1 cellular context compared by ENCODE assay signal in the genomic region with DNA sequence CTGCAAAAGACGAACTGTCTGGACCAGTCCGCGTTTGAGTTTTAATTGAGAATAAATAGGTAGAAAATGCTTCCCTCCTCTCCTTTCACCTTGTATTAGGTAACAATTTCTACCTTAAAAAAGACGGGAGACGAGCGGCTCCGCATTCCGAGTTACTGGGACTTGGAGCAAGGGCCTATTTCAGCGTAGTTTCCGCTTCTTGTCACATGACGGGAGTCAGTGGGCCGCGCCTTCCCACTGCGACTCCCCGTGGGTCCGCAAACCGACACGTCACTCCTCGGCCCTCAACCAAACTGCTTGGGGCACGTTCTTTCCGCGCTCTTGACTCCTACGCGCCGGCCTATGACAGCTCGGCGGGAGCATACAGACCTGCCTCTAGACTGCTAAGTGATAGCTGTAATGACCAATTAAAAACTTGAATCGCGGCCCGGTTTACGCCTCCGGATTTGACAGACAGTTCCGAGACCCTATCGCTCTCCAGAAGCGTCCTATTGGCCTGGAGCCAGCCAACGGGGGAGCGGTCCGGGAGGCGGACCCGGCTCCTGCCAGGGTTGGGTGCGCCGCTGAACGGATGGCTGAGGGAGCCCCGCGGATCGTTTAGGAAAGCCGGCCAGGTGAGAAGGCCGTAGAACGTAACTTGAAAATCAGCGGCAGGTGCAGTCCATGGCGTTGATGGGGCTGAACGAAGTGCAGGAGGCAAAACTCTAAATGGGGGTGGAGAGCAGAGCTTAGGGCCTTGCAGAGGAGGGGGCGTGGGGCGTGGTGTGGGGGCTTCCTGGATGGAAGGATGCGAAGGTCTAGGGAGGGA.
TF ChIP-seq lines count a peak whose summit lies in the region.

A gene (plus strand): TSS at position 548 of the 808 bp plus-strand sequence. CDS start 3,064 bp downstream, outside the sequence.

TF ChIP-seq in K562, 482 proteins besides CTCF, POLR2A, EP300 and RAD21 (continued from another document and continues in another):
- TF ChIP-seq JUND (IDR thresholded peaks at IDR 0.05; ENCODE audit: borderline replicate concordance, low read depth, low read length) (peak; percentile 76; the same call in 1 of the 2 replicates), JUND (tag; IDR thresholded peaks at IDR 0.05; ENCODE audit: borderline replicate concordance, low read depth, low read length) (no peak; the same call in 2 of the 3 replicates), SREBF2 (CRISPR knock-in tag; IDR thresholded peaks at IDR 0.05) (no peak), HDAC1 (IDR thresholded peaks at IDR 0.05) (peak; percentile 13 to 30; a peak in 3 of 4 replicates), RBM17 (IDR thresholded peaks at IDR 0.05; ENCODE audit: borderline replicate concordance, low read depth, low read length) (no peak), TCF3 (CRISPR knock-in tag; IDR thresholded peaks at IDR 0.05) (no peak), ZNF354B (CRISPR knock-in tag; IDR thresholded peaks at IDR 0.05) (no peak), MCM2 (IDR thresholded peaks at IDR 0.05; ENCODE audit: low read depth) (no peak), PML (IDR thresholded peaks at IDR 0.05; ENCODE audit: low read length) (peak; percentile 82; the same call in 1 of the 2 replicates), PRMT5 (CRISPR knock-in tag; IDR thresholded peaks at IDR 0.05) (no peak), PTRF (tag; IDR thresholded peaks at IDR 0.05) (no peak), IRF2 (CRISPR knock-in tag; IDR thresholded peaks at IDR 0.05) (no peak), NFATC3 (IDR thresholded peaks at IDR 0.05) (0 out of 2 replicates have a peak, but pooled peaks have one; percentile 62), TOE1 (IDR thresholded peaks at IDR 0.05; ENCODE audit: borderline replicate concordance) (peak; percentile 95), TOE1 (CRISPR knock-in tag; IDR thresholded peaks at IDR 0.05; ENCODE audit: borderline replicate concordance, low read depth) (no peak), FIP1L1 (IDR thresholded peaks at IDR 0.05; ENCODE audit: low read depth, low read length, poor library complexity, severe bottlenecking) (no peak), CBX1 (IDR thresholded peaks at IDR 0.05; ENCODE audit: low read depth) (no peak), GTF2F1 (IDR thresholded peaks at IDR 0.05; ENCODE audit: low read depth, low read length) (0 out of 2 replicates have a peak, but pooled peaks have one; percentile 57), RCOR1 (IDR thresholded peaks at IDR 0.05; ENCODE audit: borderline replicate concordance in 1 of 2, low read depth in 2 of 2, low read length in 2 of 2) (peak in 1 of 2 experiments; percentile 17; a peak in 1 of 4 replicates), C11orf30 (IDR thresholded peaks at IDR 0.05; ENCODE audit: low read depth) (peak; percentile 88), SIN3B (IDR thresholded peaks at IDR 0.05; ENCODE audit: low read depth) (peak; percentile 56; the same call in 1 of the 2 replicates), GABPA (tag; conservative IDR thresholded peaks at IDR 0.05; ENCODE audit: low read depth) (peak; percentile 90), KLF1 (tag; IDR thresholded peaks at IDR 0.05) (no peak), SREBF1 (IDR thresholded peaks at IDR 0.05; ENCODE audit: borderline replicate concordance, low read depth, low read length) (no peak), MEF2A (IDR thresholded peaks at IDR 0.05; ENCODE audit: control insufficient read depth, low read depth, low read length) (no peak), SNIP1 (IDR thresholded peaks at IDR 0.05; ENCODE audit: low read depth) (no peak), SAP30 (IDR thresholded peaks at IDR 0.05; ENCODE audit: borderline replicate concordance, insufficient read depth, low read depth, low read length, poor library complexity, severe bottlenecking) (peak; percentile 34), LARP7 (IDR thresholded peaks at IDR 0.05) (no peak), SMAD3 (CRISPR knock-in tag; conservative IDR thresholded peaks at IDR 0.05) (0 out of 2 replicates have a peak, but pooled peaks have one; percentile 16), PTTG1 (tag; IDR thresholded peaks at IDR 0.05; ENCODE audit: low read depth) (no peak), BCOR (IDR thresholded peaks at IDR 0.05) (no peak; the same call in 1 of the 2 replicates), ZNF436 (CRISPR knock-in tag; IDR thresholded peaks at IDR 0.05) (no peak), CEBPG (CRISPR knock-in tag; IDR thresholded peaks at IDR 0.05) (no peak), CEBPG (tag; conservative IDR thresholded peaks at IDR 0.05 in 1 of 2, IDR thresholded peaks at IDR 0.05 in 1 of 2) (no peak)
- TF ChIP-seq, protein P1, sequence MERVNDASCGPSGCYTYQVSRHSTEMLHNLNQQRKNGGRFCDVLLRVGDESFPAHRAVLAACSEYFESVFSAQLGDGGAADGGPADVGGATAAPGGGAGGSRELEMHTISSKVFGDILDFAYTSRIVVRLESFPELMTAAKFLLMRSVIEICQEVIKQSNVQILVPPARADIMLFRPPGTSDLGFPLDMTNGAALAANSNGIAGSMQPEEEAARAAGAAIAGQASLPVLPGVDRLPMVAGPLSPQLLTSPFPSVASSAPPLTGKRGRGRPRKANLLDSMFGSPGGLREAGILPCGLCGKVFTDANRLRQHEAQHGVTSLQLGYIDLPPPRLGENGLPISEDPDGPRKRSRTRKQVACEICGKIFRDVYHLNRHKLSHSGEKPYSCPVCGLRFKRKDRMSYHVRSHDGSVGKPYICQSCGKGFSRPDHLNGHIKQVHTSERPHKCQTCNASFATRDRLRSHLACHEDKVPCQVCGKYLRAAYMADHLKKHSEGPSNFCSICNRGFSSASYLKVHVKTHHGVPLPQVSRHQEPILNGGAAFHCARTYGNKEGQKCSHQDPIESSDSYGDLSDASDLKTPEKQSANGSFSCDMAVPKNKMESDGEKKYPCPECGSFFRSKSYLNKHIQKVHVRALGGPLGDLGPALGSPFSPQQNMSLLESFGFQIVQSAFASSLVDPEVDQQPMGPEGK (CRISPR knock-in tag; IDR thresholded peaks at IDR 0.05; ENCODE audit: borderline replicate concordance): no peak
- TF ChIP-seq, protein P2, sequence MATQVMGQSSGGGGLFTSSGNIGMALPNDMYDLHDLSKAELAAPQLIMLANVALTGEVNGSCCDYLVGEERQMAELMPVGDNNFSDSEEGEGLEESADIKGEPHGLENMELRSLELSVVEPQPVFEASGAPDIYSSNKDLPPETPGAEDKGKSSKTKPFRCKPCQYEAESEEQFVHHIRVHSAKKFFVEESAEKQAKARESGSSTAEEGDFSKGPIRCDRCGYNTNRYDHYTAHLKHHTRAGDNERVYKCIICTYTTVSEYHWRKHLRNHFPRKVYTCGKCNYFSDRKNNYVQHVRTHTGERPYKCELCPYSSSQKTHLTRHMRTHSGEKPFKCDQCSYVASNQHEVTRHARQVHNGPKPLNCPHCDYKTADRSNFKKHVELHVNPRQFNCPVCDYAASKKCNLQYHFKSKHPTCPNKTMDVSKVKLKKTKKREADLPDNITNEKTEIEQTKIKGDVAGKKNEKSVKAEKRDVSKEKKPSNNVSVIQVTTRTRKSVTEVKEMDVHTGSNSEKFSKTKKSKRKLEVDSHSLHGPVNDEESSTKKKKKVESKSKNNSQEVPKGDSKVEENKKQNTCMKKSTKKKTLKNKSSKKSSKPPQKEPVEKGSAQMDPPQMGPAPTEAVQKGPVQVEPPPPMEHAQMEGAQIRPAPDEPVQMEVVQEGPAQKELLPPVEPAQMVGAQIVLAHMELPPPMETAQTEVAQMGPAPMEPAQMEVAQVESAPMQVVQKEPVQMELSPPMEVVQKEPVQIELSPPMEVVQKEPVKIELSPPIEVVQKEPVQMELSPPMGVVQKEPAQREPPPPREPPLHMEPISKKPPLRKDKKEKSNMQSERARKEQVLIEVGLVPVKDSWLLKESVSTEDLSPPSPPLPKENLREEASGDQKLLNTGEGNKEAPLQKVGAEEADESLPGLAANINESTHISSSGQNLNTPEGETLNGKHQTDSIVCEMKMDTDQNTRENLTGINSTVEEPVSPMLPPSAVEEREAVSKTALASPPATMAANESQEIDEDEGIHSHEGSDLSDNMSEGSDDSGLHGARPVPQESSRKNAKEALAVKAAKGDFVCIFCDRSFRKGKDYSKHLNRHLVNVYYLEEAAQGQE (CRISPR knock-in tag; IDR thresholded peaks at IDR 0.05; ENCODE audit: low read depth): no peak
- TF ChIP-seq, protein P3, sequence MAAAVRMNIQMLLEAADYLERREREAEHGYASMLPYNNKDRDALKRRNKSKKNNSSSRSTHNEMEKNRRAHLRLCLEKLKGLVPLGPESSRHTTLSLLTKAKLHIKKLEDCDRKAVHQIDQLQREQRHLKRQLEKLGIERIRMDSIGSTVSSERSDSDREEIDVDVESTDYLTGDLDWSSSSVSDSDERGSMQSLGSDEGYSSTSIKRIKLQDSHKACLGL (CRISPR knock-in tag; IDR thresholded peaks at IDR 0.05; ENCODE audit: borderline replicate concordance, poor library complexity, severe bottlenecking): no peak
- TF ChIP-seq, protein P4, sequence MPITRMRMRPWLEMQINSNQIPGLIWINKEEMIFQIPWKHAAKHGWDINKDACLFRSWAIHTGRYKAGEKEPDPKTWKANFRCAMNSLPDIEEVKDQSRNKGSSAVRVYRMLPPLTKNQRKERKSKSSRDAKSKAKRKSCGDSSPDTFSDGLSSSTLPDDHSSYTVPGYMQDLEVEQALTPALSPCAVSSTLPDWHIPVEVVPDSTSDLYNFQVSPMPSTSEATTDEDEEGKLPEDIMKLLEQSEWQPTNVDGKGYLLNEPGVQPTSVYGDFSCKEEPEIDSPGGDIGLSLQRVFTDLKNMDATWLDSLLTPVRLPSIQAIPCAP (CRISPR knock-in tag; IDR thresholded peaks at IDR 0.05; ENCODE audit: borderline replicate concordance): 0 out of 2 replicates have a peak, but pooled peaks have one; percentile 64
- TF ChIP-seq, protein P5, sequence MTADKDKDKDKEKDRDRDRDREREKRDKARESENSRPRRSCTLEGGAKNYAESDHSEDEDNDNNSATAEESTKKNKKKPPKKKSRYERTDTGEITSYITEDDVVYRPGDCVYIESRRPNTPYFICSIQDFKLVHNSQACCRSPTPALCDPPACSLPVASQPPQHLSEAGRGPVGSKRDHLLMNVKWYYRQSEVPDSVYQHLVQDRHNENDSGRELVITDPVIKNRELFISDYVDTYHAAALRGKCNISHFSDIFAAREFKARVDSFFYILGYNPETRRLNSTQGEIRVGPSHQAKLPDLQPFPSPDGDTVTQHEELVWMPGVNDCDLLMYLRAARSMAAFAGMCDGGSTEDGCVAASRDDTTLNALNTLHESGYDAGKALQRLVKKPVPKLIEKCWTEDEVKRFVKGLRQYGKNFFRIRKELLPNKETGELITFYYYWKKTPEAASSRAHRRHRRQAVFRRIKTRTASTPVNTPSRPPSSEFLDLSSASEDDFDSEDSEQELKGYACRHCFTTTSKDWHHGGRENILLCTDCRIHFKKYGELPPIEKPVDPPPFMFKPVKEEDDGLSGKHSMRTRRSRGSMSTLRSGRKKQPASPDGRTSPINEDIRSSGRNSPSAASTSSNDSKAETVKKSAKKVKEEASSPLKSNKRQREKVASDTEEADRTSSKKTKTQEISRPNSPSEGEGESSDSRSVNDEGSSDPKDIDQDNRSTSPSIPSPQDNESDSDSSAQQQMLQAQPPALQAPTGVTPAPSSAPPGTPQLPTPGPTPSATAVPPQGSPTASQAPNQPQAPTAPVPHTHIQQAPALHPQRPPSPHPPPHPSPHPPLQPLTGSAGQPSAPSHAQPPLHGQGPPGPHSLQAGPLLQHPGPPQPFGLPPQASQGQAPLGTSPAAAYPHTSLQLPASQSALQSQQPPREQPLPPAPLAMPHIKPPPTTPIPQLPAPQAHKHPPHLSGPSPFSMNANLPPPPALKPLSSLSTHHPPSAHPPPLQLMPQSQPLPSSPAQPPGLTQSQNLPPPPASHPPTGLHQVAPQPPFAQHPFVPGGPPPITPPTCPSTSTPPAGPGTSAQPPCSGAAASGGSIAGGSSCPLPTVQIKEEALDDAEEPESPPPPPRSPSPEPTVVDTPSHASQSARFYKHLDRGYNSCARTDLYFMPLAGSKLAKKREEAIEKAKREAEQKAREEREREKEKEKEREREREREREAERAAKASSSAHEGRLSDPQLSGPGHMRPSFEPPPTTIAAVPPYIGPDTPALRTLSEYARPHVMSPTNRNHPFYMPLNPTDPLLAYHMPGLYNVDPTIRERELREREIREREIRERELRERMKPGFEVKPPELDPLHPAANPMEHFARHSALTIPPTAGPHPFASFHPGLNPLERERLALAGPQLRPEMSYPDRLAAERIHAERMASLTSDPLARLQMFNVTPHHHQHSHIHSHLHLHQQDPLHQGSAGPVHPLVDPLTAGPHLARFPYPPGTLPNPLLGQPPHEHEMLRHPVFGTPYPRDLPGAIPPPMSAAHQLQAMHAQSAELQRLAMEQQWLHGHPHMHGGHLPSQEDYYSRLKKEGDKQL (CRISPR knock-in tag; IDR thresholded peaks at IDR 0.05; ENCODE audit: borderline replicate concordance): no peak
- TF ChIP-seq, protein P6, sequence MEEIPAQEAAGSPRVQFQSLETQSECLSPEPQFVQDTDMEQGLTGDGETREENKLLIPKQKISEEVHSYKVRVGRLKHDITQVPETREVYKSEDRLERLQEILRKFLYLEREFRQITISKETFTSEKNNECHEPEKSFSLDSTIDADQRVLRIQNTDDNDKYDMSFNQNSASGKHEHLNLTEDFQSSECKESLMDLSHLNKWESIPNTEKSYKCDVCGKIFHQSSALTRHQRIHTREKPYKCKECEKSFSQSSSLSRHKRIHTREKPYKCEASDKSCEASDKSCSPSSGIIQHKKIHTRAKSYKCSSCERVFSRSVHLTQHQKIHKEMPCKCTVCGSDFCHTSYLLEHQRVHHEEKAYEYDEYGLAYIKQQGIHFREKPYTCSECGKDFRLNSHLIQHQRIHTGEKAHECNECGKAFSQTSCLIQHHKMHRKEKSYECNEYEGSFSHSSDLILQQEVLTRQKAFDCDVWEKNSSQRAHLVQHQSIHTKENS (CRISPR knock-in tag; IDR thresholded peaks at IDR 0.05): no peak
- TF ChIP-seq, protein P7, sequence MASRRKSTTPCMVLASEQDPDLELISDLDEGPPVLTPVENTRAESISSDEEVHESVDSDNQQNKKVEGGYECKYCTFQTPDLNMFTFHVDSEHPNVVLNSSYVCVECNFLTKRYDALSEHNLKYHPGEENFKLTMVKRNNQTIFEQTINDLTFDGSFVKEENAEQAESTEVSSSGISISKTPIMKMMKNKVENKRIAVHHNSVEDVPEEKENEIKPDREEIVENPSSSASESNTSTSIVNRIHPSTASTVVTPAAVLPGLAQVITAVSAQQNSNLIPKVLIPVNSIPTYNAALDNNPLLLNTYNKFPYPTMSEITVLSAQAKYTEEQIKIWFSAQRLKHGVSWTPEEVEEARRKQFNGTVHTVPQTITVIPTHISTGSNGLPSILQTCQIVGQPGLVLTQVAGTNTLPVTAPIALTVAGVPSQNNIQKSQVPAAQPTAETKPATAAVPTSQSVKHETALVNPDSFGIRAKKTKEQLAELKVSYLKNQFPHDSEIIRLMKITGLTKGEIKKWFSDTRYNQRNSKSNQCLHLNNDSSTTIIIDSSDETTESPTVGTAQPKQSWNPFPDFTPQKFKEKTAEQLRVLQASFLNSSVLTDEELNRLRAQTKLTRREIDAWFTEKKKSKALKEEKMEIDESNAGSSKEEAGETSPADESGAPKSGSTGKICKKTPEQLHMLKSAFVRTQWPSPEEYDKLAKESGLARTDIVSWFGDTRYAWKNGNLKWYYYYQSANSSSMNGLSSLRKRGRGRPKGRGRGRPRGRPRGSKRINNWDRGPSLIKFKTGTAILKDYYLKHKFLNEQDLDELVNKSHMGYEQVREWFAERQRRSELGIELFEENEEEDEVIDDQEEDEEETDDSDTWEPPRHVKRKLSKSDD (conservative IDR thresholded peaks at IDR 0.05; ENCODE audit: low read length): no peak
- TF ChIP-seq, protein P8, sequence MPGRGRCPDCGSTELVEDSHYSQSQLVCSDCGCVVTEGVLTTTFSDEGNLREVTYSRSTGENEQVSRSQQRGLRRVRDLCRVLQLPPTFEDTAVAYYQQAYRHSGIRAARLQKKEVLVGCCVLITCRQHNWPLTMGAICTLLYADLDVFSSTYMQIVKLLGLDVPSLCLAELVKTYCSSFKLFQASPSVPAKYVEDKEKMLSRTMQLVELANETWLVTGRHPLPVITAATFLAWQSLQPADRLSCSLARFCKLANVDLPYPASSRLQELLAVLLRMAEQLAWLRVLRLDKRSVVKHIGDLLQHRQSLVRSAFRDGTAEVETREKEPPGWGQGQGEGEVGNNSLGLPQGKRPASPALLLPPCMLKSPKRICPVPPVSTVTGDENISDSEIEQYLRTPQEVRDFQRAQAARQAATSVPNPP (IDR thresholded peaks at IDR 0.05; ENCODE audit: borderline replicate concordance, insufficient read depth, insufficient read length): no peak
